Comparison of ENCODE assay signal across 8 cellular contexts in the genomic region with DNA sequence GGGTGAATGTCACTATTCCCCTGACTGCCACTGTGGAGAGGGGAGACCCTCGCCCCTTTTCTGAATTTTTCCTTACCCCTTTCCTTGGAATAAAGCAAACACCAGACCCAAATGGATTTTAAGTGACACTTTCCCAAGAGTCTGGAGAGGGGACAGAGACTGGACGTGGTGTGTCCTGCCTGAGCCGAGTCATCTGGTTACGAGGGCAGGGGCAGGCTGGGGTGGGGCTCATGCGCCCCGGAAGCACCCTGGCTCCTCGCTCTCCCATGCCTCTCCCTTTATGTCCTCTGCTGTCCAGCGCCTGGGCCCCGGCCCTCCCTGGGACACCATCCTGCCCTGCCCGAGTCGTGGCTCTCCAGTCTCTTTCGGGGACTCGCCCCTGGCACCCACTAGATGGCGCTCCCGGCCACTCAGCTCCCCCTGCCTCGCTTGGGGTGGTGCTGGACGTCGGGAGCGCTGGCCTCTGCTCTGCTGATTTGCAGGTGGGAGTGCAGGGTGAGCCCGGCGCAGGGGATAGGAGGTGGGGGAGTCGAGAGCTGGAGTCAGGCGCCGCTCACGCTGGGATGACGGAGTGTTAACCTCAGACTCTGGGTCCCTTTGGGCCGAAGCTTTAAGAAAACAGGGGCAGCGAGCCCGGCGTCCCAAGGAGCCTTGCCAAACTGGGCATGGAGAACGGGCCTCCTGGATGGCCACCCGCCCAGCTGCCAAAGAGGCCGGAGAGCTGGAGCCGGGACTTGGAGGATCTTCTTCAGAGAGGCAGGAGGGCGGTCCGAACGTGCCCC.
DNase-seq lines count a peak whose midpoint lies in the region; ATAC-seq and TF ChIP-seq lines count a peak whose summit lies in the region.

No MANE protein-coding gene starts in this region.

- no peaks in the 10 kb centered on the region for H3K9me3 ChIP-seq in neutrophil

- CTCF ChIA-PET in activated naive CD4-positive, alpha-beta T cell treated with anti-CD3 and anti-CD28 coated beads for 36 hours (lab: Charles Lee): interaction anchor here (0.6 to 1.9 kb wide), 46 partner anchors 9 to 295 kb away, joined by 3 to 13 read pairs (median 4); partner anchors contain the start of genes RASGRP2 and TRMT112

- H3K4me3 ChIP-seq in neutrophil (ENCODE audit: low read depth in 1 of 2, low read length in 1 of 2): peak overlapping the region; percentile 68 to 75

- no peak for ATAC-seq in HG02840 (IDR thresholded peaks at IDR 0.05; ENCODE audit: low FRiP score, unreplicated experiment)

- no peaks in the 10 kb centered on the region for H3K36me3 Mint-ChIP-seq in activated naive CD4-positive, alpha-beta T cell treated with anti-CD3 and anti-CD28 coated beads for 36 hours (ENCODE audit: low read depth)

- peaks cover 12% of the 10 kb centered on the region for H3K27me3 Mint-ChIP-seq in activated naive CD4-positive, alpha-beta T cell treated with anti-CD3 and anti-CD28 coated beads for 36 hours (ENCODE audit: low read depth)

- H3K9me3 Mint-ChIP-seq in activated naive CD4-positive, alpha-beta T cell treated with anti-CD3 and anti-CD28 coated beads for 36 hours: no peaks in the 10 kb centered on the region

- H3K36me3 ChIP-seq in neutrophil: no peaks in the 10 kb centered on the region

- H3K27me3 ChIP-seq in neutrophil: no peaks in the 10 kb centered on the region

- H3K27ac Mint-ChIP-seq in activated naive CD4-positive, alpha-beta T cell treated with anti-CD3 and anti-CD28 coated beads for 36 hours: no peak overlapping the region

- peak overlapping the region; percentile 65 for H3K4me3 Mint-ChIP-seq in activated naive CD4-positive, alpha-beta T cell treated with anti-CD3 and anti-CD28 coated beads for 36 hours

- peak overlapping the region; percentile 86 for H3K27ac ChIP-seq in neutrophil

- H3K4me1 ChIP-seq in neutrophil (ENCODE audit: control insufficient read depth in 1 of 2, insufficient read depth in 1 of 2, low read depth in 1 of 2, low read length in 1 of 2): peaks cover 23% of the 10 kb centered on the region in 2 experiments

- peaks cover 17% of the 10 kb centered on the region for H3K4me1 Mint-ChIP-seq in activated naive CD4-positive, alpha-beta T cell treated with anti-CD3 and anti-CD28 coated beads for 36 hours (ENCODE audit: low read depth)

- intact Hi-C loops in activated naive CD4-positive, alpha-beta T cell treated with anti-CD3 and anti-CD28 coated beads for 36 hours (cut with micrococcal nuclease): loop anchor here (1.0 to 2.0 kb wide), 3 partner anchors 90 to 205 kb away; partner anchors contain the start of gene RPS6KA4

- TF ChIP-seq CTCF in GM12872 (IDR thresholded peaks at IDR 0.05; ENCODE audit: insufficient read depth, low read depth, low read length) (peak; percentile 87), neutrophil (IDR thresholded peaks at IDR 0.05) (peak; percentile 83)

- DNase-seq in M059J (ENCODE audit: low read depth) (peak; percentile 75), SK-N-DZ (ENCODE audit: low spot score) (peak; percentile 78), globus pallidus (ENCODE audit: low spot score) (peak; percentile 78), stromal cell of bone marrow (ENCODE audit: low read depth) (peak; percentile 35)
- DNase-seq in activated naive CD4-positive, alpha-beta T cell treated with anti-CD3 and anti-CD28 coated beads for 36 hours: peak; percentile 84
